In genomic region chr12:47783024-47783755, GRCh38 we compare ENCODE assay signal across 13 cellular contexts. TPM values are rescaled to one million over a fixed set of nuclear protein-coding genes. Genes with fewer than 3 reads are reported as not detected.
DNase-seq lines count a peak whose midpoint lies in the region; ATAC-seq, FAIRE-seq and TF ChIP-seq lines count a peak whose summit lies in the region.
"Had no signal": no experiment of that assay in that cellular context is flagged by ENCODE, and none has a peak within 500 bp of the region (broad histone marks: within the 10 kb centered on the region; RNA-seq: fewer than 3 reads in every experiment).

No MANE protein-coding gene starts in this region.

- intact Hi-C loops in CD4-positive, alpha-beta memory T cell (cut with micrococcal nuclease) = no loop called here
- intact Hi-C loops in kidney (cut with DNase I) = loop anchor here (10.0 kb wide), 1 partner anchor 52 kb away; no protein-coding TSS in a partner anchor

- H3K9me3 Mint-ChIP-seq in CD4-positive, alpha-beta memory T cell = no peaks in the 10 kb centered on the region
- H3K9me3 Mint-ChIP-seq in T-cell = no peaks in the 10 kb centered on the region
- H3K9me3 Mint-ChIP-seq: type B pancreatic cell had no signal

- H3K27ac Mint-ChIP-seq in CD4-positive, alpha-beta memory T cell = peak overlapping the region in 4 of 7 donors; percentile 52 to 90 (median 72)
- peak overlapping the region; percentile 50 to 66 for H3K27ac Mint-ChIP-seq in T-cell
- H3K27ac Mint-ChIP-seq: type B pancreatic cell had no signal

- DNase-seq in CD4-positive, alpha-beta memory T cell = no peak
- DNase-seq in T-cell (no peak), kidney (peak; percentile 71), cerebellar nuclear complex (lab: John Stamatoyannopoulos, UW) (no peak)
- DNase-seq: NCI-H510A treated with DMSO at 0.1 percent for 48 hours had no signal

- POLR2A ChIA-PET in CD4-positive, alpha-beta memory T cell (lab: Charles Lee; ENCODE audit: partially characterized antibody) = interaction anchor here (0.9 to 6.2 kb wide), 2 partner anchors 31 to 54 kb away, joined by 3 to 41 read pairs; no protein-coding TSS in a partner anchor
- POLR2A ChIA-PET in T-cell (lab: Charles Lee) = no interaction called here

- H3K36me3 ChIP-seq in CD4-positive, alpha-beta memory T cell (ENCODE audit: insufficient read depth, low read length) = peaks cover 49% of the 10 kb centered on the region
- peaks cover 18 to 30% of the 10 kb centered on the region in 2 donors for H3K36me3 ChIP-seq in kidney (ENCODE audit: control insufficient read depth in 1 of 2, insufficient read depth in 2 of 2, low read length in 2 of 2)

- H3K4me3 Mint-ChIP-seq in CD4-positive, alpha-beta memory T cell = no peak overlapping the region
- no peak overlapping the region for H3K4me3 Mint-ChIP-seq in T-cell
- H3K4me3 Mint-ChIP-seq: type B pancreatic cell had no signal

- H3K27me3 ChIP-seq in CD4-positive, alpha-beta memory T cell (ENCODE audit: insufficient read depth, low read length) = no peaks in the 10 kb centered on the region

- H3K4me1 Mint-ChIP-seq in CD4-positive, alpha-beta memory T cell = peaks cover 8 to 15% (median 10%) of the 10 kb centered on the region in 4 donors
- peaks cover 7% of the 10 kb centered on the region in 3 donors for H3K4me1 Mint-ChIP-seq in T-cell

- H3K4me3 ChIP-seq in CD4-positive, alpha-beta memory T cell (ENCODE audit: low read length in 2 of 2) = no peak overlapping the region
- H3K4me3 ChIP-seq in kidney (ENCODE audit: low read length in 2 of 2) = no peak overlapping the region

- H3K27ac ChIP-seq in CD4-positive, alpha-beta memory T cell (ENCODE audit: low read depth, low read length) = no peak overlapping the region
- H3K27ac ChIP-seq in kidney (ENCODE audit: low read depth in 2 of 2, low read length in 2 of 2) = no peak overlapping the region
- H3K27ac ChIP-seq: parathyroid adenoma had no signal

- ATAC-seq in T-cell (replicated peaks in 1 of 4) (no peak), HG02852 (IDR thresholded peaks at IDR 0.05; ENCODE audit: unreplicated experiment) (no peak), GM19023 (IDR thresholded peaks at IDR 0.05; ENCODE audit: unreplicated experiment) (no peak)
- ATAC-seq: left lobe of liver had no signal

- CTCF ChIA-PET in CD4-positive, alpha-beta memory T cell (lab: Charles Lee; ENCODE audit: partially characterized antibody) = interaction anchor here (1.9 to 20.2 kb wide), 5 partner anchors 17 to 71 kb away, joined by 11 to 671 read pairs (median 318); partner anchors contain the start of gene RPAP3
- CTCF ChIA-PET in T-cell (lab: Charles Lee) = interaction anchor here in 1 of 2 donors (0.6 kb wide), 2 partner anchors 15 to 58 kb away, joined by 3 to 9 read pairs; no protein-coding TSS in a partner anchor

- no peaks in the 10 kb centered on the region for H3K27me3 Mint-ChIP-seq in CD4-positive, alpha-beta memory T cell
- no peaks in the 10 kb centered on the region for H3K27me3 Mint-ChIP-seq in T-cell

- H3K9me3 ChIP-seq in CD4-positive, alpha-beta memory T cell (ENCODE audit: control insufficient read depth in 1 of 2, low read length in 2 of 2) = no peaks in the 10 kb centered on the region
- no peaks in the 10 kb centered on the region for H3K9me3 ChIP-seq in kidney (ENCODE audit: control insufficient read depth in 1 of 2, low read length in 2 of 2)

- peaks cover 19 to 62% of the 10 kb centered on the region in 2 donors for H3K36me3 Mint-ChIP-seq in CD4-positive, alpha-beta memory T cell
- H3K36me3 Mint-ChIP-seq in T-cell = peaks cover 37% of the 10 kb centered on the region

- FAIRE-seq in kidney (lab: Jason Lieb, UNC) = no peak

- TF ChIP-seq CTCF in kidney (IDR thresholded peaks at IDR 0.05; ENCODE audit: borderline replicate concordance, extremely low read depth, insufficient read depth) = no peak

- H3K4me1 ChIP-seq in CD4-positive, alpha-beta memory T cell (ENCODE audit: insufficient read depth, low read length) = peaks cover 4% of the 10 kb centered on the region
- H3K4me1 ChIP-seq in kidney (ENCODE audit: control insufficient read depth in 1 of 2, insufficient read depth in 1 of 2, low read depth in 1 of 2, low read length in 2 of 2) = peaks cover 0 to 5% of the 10 kb centered on the region in 2 donors

- H3K9ac ChIP-seq in kidney (ENCODE audit: low read length in 2 of 2) = no peak overlapping the region
- H3K9ac ChIP-seq: parathyroid adenoma had no signal

RNA-seq across cellular contexts. Expression of gene SLC48A1, which starts 10.2 kb away (rescaled TPM):
- 10 to 100 TPM; 12.1 to 12.3 TPM for total RNA-seq in CD4-positive, alpha-beta memory T cell
- 1 to 10 TPM; 8.7 to 9.0 TPM for polyA plus RNA-seq in CD4-positive, alpha-beta memory T cell
- 10 to 100 TPM in 3 of 5 donors, 1 to 10 TPM in 2; 5.8 to 13.7 (median 10.2) TPM for total RNA-seq in T-cell
- 69.9 TPM for total RNA-seq in kidney
- 56.9 TPM for polyA plus RNA-seq in kidney (ENCODE audit: insufficient read depth, low read depth, low replicate concordance)

RNA-seq across cellular contexts. Expression of gene RAPGEF3, which starts 24.5 kb away (rescaled TPM):
- total RNA-seq in CD4-positive, alpha-beta memory T cell = under 1 TPM; 0.15 to 0.39 TPM
- under 1 TPM in 1 of 2 donors, not detected in 1; 0.14 TPM for polyA plus RNA-seq in CD4-positive, alpha-beta memory T cell
- total RNA-seq in T-cell (under 1 TPM; 0.25 to 0.99 (median 0.82) TPM), kidney (179 TPM)
- polyA plus RNA-seq in kidney (ENCODE audit: insufficient read depth, low read depth, low replicate concordance) = 84.3 TPM

RNA-seq across cellular contexts. Expression of gene HDAC7, which starts 36.5 kb away (rescaled TPM):
- 100 to 1,000 TPM; 139 to 142 TPM for total RNA-seq in CD4-positive, alpha-beta memory T cell
- polyA plus RNA-seq in CD4-positive, alpha-beta memory T cell = 10 to 100 TPM in 1 of 2 donors, 1 to 10 TPM in 1; 7.9 to 26.8 TPM
- total RNA-seq in T-cell (100 to 1,000 TPM; 142 to 192 (median 165) TPM), kidney (132 TPM)
- 35.0 TPM for polyA plus RNA-seq in kidney (ENCODE audit: insufficient read depth, low read depth, low replicate concordance)

RNA-seq across cellular contexts. Expression of gene ENDOU, which starts 57.9 kb away (rescaled TPM):
- not detected for total RNA-seq in CD4-positive, alpha-beta memory T cell
- polyA plus RNA-seq in CD4-positive, alpha-beta memory T cell = not detected
- not detected for total RNA-seq in T-cell
- total RNA-seq in kidney = 0.91 TPM
- 0.28 TPM for polyA plus RNA-seq in kidney (ENCODE audit: insufficient read depth, low read depth, low replicate concordance)
- total RNA-seq: activated CD8-positive, alpha-beta memory T cell treated with anti-CD3 and anti-CD28 coated beads for 36 hours; fibroblast of villous mesenchyme; left lobe of liver; M059J had no signal

Comparison
In these comparisons a context has a peak if more than half of its experiments do, and no peak if none do; other contexts are left out.
1. RNA of gene RAPGEF3, which starts 24.5 kb away (total RNA-seq): 179 TPM in kidney (single experiment); 0.25 to 0.99 TPM in T-cell and 0.15 to 0.39 TPM in CD4-positive, alpha-beta memory T cell; every median in the first group is over 10 times any median in the second.